Comparison of ENCODE assay signal across 8 cellular contexts in the genomic region with DNA sequence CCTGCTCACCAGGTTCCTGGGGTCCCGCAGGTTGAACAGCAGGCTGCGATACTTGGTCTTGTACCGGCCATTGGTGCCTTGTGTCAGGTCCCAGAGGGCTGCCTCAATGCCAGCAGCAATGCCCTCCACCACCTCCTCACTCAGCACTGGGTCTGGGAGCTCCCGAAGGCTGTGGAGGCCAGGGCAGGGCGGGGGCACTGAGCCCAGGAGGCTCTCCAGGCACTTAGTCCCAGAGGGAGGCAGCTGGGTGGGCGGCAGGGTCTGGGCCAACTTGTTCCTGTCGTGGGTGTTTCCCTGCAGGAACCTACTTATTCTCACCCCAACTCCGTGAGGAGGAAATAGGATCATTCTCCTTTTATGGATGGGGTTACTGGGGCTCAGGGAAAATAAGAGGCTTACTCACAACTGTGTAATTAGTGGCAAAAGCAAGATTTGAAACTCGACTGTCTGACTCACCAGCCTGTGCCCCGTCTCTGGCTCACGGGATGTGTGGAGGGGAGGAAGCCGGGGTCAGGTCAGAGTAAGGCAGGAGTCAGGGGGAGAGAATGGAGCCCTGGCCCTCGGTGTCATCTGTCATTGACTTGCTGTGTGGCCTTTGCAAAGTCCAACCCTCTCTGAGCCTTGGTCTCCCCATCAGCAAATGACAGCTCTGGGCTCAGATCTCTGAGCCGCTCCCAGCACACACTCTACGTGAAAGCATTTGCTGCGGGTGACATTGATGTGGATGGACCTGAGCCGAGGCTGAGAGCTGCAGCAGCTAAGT. TPM values are rescaled to one million over a fixed set of nuclear protein-coding genes. Genes with fewer than 3 reads are reported as not detected.
DNase-seq lines count a peak whose midpoint lies in the region; ATAC-seq and TF ChIP-seq lines count a peak whose summit lies in the region.

No MANE protein-coding gene starts in this region.

- ATAC-seq in thoracic aorta (ENCODE audit: insufficient number of reproducible peaks, low FRiP score, low read depth): peak; percentile 71

- no peak for TF ChIP-seq CTCF in thoracic aorta (IDR thresholded peaks at IDR 0.05)

- H3K27ac Mint-ChIP-seq in activated naive CD4-positive, alpha-beta T cell treated with anti-CD3 and anti-CD28 coated beads for 36 hours: no peak overlapping the region

- no peaks in the 10 kb centered on the region for H3K27me3 Mint-ChIP-seq in activated naive CD4-positive, alpha-beta T cell treated with anti-CD3 and anti-CD28 coated beads for 36 hours (ENCODE audit: low read depth)

- H3K4me3 ChIP-seq in thoracic aorta: peak overlapping the region; percentile 48
- no peak overlapping the region for H3K4me3 ChIP-seq in HAP-1

- CTCF ChIA-PET in activated naive CD4-positive, alpha-beta T cell treated with anti-CD3 and anti-CD28 coated beads for 36 hours (lab: Charles Lee): interaction anchor here (0.8 to 1.6 kb wide), 4 partner anchors 9 to 165 kb away, joined by 3 to 8 read pairs (median 6); no protein-coding TSS in a partner anchor

- no peaks in the 10 kb centered on the region for H3K9me3 Mint-ChIP-seq in activated naive CD4-positive, alpha-beta T cell treated with anti-CD3 and anti-CD28 coated beads for 36 hours

- in situ Hi-C loops in HAP-1 (cut with MboI; ENCODE audit: low sequenced_read_pairs): loop anchor here (5.0 kb wide), 1 partner anchor 141 kb away; no protein-coding TSS in a partner anchor

- H3K4me1 ChIP-seq in thoracic aorta (ENCODE audit: control insufficient read depth in 1 of 2, low read depth in 2 of 2): peaks cover 5 to 15% of the 10 kb centered on the region in 2 donors
- peaks cover 3% of the 10 kb centered on the region; the same call in 1 of the 2 replicates for H3K4me1 ChIP-seq in HAP-1

- no peak overlapping the region for H3K4me3 Mint-ChIP-seq in activated naive CD4-positive, alpha-beta T cell treated with anti-CD3 and anti-CD28 coated beads for 36 hours

- H3K27me3 ChIP-seq in thoracic aorta (replicated peaks; ENCODE audit: insufficient read depth): no peaks in the 10 kb centered on the region
- peaks cover 4% of the 10 kb centered on the region; the same call in 1 of the 2 replicates for H3K27me3 ChIP-seq in HAP-1 (ENCODE audit: low read depth)

- no peak overlapping the region for H3K27ac ChIP-seq in thoracic aorta

- no peaks in the 10 kb centered on the region for H3K36me3 Mint-ChIP-seq in activated naive CD4-positive, alpha-beta T cell treated with anti-CD3 and anti-CD28 coated beads for 36 hours (ENCODE audit: low read depth)

- H3K36me3 ChIP-seq in thoracic aorta: no peaks in the 10 kb centered on the region
- H3K36me3 ChIP-seq in HAP-1 (replicated peaks): no peaks in the 10 kb centered on the region

- H3K9me3 ChIP-seq in thoracic aorta (no peaks in the 10 kb centered on the region), HAP-1 (no peaks in the 10 kb centered on the region)

- H3K4me1 Mint-ChIP-seq in activated naive CD4-positive, alpha-beta T cell treated with anti-CD3 and anti-CD28 coated beads for 36 hours (ENCODE audit: low read depth): peaks cover 14% of the 10 kb centered on the region

- intact Hi-C loops in activated naive CD4-positive, alpha-beta T cell treated with anti-CD3 and anti-CD28 coated beads for 36 hours (cut with micrococcal nuclease): no loop called here

- peak; percentile 56 for DNase-seq in activated naive CD4-positive, alpha-beta T cell treated with anti-CD3 and anti-CD28 coated beads for 36 hours
- no peak for DNase-seq in activated naive CD4-positive, alpha-beta T cell treated with anti-CD3 and anti-CD28 coated beads, Interleukin-2, amount 50 U/mL, for 16 hours
- DNase-seq in T1000 (lab: John Stamatoyannopoulos, UW) (peak; percentile 56), hepatic stellate cell (ENCODE audit: low spot score) (peak; percentile 91), thoracic aorta (ENCODE audit: low spot score) (peak; percentile 25), activated gamma-delta T cell treated with Interleukin-2 at 50 U/mL for 16 hours (no peak), T-helper 2 cell (no peak), HAP-1 (ENCODE audit: low spot score in 2 of 2) (no peak)

RNA-seq across cellular contexts. Expression of a gene that starts 17.2 kb away (rescaled TPM):
- total RNA-seq in activated naive CD4-positive, alpha-beta T cell treated with anti-CD3 and anti-CD28 coated beads for 36 hours: under 1 TPM; 0.21 to 0.30 TPM
- total RNA-seq in thoracic aorta: 10 to 100 TPM in 1 of 2 donors, 1 to 10 TPM in 1; 6.6 to 10.6 TPM

RNA-seq across cellular contexts. Expression of a gene that starts 34.5 kb away (rescaled TPM):
- under 1 TPM; 0.24 to 0.30 TPM for total RNA-seq in activated naive CD4-positive, alpha-beta T cell treated with anti-CD3 and anti-CD28 coated beads for 36 hours
- total RNA-seq in thoracic aorta: 1 to 10 TPM; 1.5 TPM

Comparison
In these comparisons a context has a peak if more than half of its experiments do, and no peak if none do; other contexts are left out.
1. DNase-seq: peak in activated naive CD4-positive, alpha-beta T cell treated with anti-CD3 and anti-CD28 coated beads for 36 hours (single experiment), T1000 (single experiment), hepatic stellate cell (single experiment) and thoracic aorta (single experiment); none in activated naive CD4-positive, alpha-beta T cell treated with anti-CD3 and anti-CD28 coated beads, Interleukin-2, amount 50 U/mL, for 16 hours (single experiment), activated gamma-delta T cell treated with Interleukin-2 at 50 U/mL for 16 hours (single experiment), T-helper 2 cell (0 of 5) and HAP-1 (0 of 2).
2. RNA of a gene that starts 17.2 kb away (total RNA-seq): 6.6 to 10.6 TPM in thoracic aorta; 0.21 to 0.30 TPM in activated naive CD4-positive, alpha-beta T cell treated with anti-CD3 and anti-CD28 coated beads for 36 hours; every median in the first group is over 4 times any median in the second.